Comparison of ENCODE assay signal across 24 cellular contexts in genomic region chr2:169285528-169285927, GRCh38.
DNase-seq lines count a peak whose midpoint lies in the region; ATAC-seq and TF ChIP-seq lines count a peak whose summit lies in the region.
"Had no signal": no experiment of that assay in that cellular context is flagged by ENCODE, and none has a peak within 500 bp of the region (broad histone marks: within the 10 kb centered on the region; RNA-seq: fewer than 3 reads in every experiment).

No MANE protein-coding gene starts in this region.

- H4K20me1 ChIP-seq in OCI-LY7 (ENCODE audit: insufficient read depth, low read length) = no peaks in the 10 kb centered on the region

- TF ChIP-seq POLR2A in breast epithelium (IDR thresholded peaks at IDR 0.05) = no peak

- peak; percentile 17 for DNase-seq in ELF-1 (ENCODE audit: low read depth, low spot score)
- DNase-seq in NCI-H2227 (lab: John Stamatoyannopoulos, UW; ENCODE audit: unreplicated experiment) = peak; percentile 56
- DNase-seq in globus pallidus (ENCODE audit: low spot score) = peak; percentile 58
- peak; percentile 63 for DNase-seq in pons (ENCODE audit: low spot score)
- DNase-seq in breast epithelium (ENCODE audit: low spot score in 2 of 2) = no peak
- DNase-seq in OCI-LY7 (ENCODE audit: low spot score) = no peak
- no peak for DNase-seq in naive thymus-derived CD8-positive, alpha-beta T cell
- DNase-seq in NCI-H1048 (lab: John Stamatoyannopoulos, UW) = no peak
- DNase-seq: activated CD4-positive, alpha-beta T cell treated with anti-CD3 and anti-CD28 coated beads, Interleukin-2, amount 50 U/mL, for 4 hours; activated CD8-positive, alpha-beta memory T cell treated with anti-CD3 and anti-CD28 coated beads, Interleukin-2, amount 50 U/mL, for 4 hours; CD4-positive, CD25-positive, alpha-beta regulatory T cell; GF-D8; left lung; NCI-H1417; NCI-H2081 treated with DMSO at 0.1 percent for 48 hours; NCI-H510A; stimulated activated CD4-positive, alpha-beta T cell treated with anti-CD3 and anti-CD28 coated beads, Interleukin-2, amount 100 ng/mL, for 24 hours; T-helper 9 cell had no signal

- no peak overlapping the region for H2AFZ ChIP-seq in OCI-LY7 (ENCODE audit: low read length)

- H3K9me3 ChIP-seq in breast epithelium (no peaks in the 10 kb centered on the region), OCI-LY7 (ENCODE audit: low read length) (no peaks in the 10 kb centered on the region)
- H3K9me3 ChIP-seq: left lung, prostate gland had no signal

- peaks cover 0 to 4% (median 0%) of the 10 kb centered on the region in 9 donors for H3K9me3 Mint-ChIP-seq in naive thymus-derived CD8-positive, alpha-beta T cell
- H3K9me3 Mint-ChIP-seq: activated T-helper 17 cell treated with anti-CD3 and anti-CD28 coated beads, Interleukin-2, amount 50 U/mL, for 72 hours; mesothelial cell of epicardium; nephron; stimulated activated effector memory CD8-positive, alpha-beta T cell treated with anti-CD3 and anti-CD28 coated beads, Interleukin-12 subunit alpha, Interleukin-12 subunit beta, amount 100 ng/mL, for 72 hours had no signal

- peaks cover 9 to 17% (median 10%) of the 10 kb centered on the region in 5 donors for H3K27me3 Mint-ChIP-seq in naive thymus-derived CD8-positive, alpha-beta T cell
- H3K27me3 Mint-ChIP-seq: CD4-positive, CD25-positive, alpha-beta regulatory T cell had no signal

- no peak overlapping the region for H3K27ac ChIP-seq in breast epithelium
- no peak overlapping the region for H3K27ac ChIP-seq in OCI-LY7 (ENCODE audit: low read depth, low read length, poor library complexity, severe bottlenecking)
- H3K27ac ChIP-seq: left lung, prostate gland had no signal

- H3K4me1 ChIP-seq in breast epithelium (no peaks in the 10 kb centered on the region), OCI-LY7 (ENCODE audit: insufficient read depth, low read length, poor library complexity, severe bottlenecking) (no peaks in the 10 kb centered on the region)
- H3K4me1 ChIP-seq: left lung, prostate gland had no signal

- H3K4me1 Mint-ChIP-seq in naive thymus-derived CD8-positive, alpha-beta T cell = no peaks in the 10 kb centered on the region
- H3K4me1 Mint-ChIP-seq: activated T-helper 17 cell treated with anti-CD3 and anti-CD28 coated beads, Interleukin-2, amount 50 U/mL, for 72 hours; CD4-positive, CD25-positive, alpha-beta regulatory T cell; nephron; stimulated activated effector memory CD8-positive, alpha-beta T cell treated with anti-CD3 and anti-CD28 coated beads, Interleukin-12 subunit alpha, Interleukin-12 subunit beta, amount 100 ng/mL, for 72 hours had no signal

- H3K36me3 Mint-ChIP-seq in naive thymus-derived CD8-positive, alpha-beta T cell = peaks cover 0 to 4% (median 2%) of the 10 kb centered on the region in 3 donors
- H3K36me3 Mint-ChIP-seq: CD4-positive, CD25-positive, alpha-beta regulatory T cell; stimulated activated effector memory CD8-positive, alpha-beta T cell treated with anti-CD3 and anti-CD28 coated beads, Interleukin-12 subunit alpha, Interleukin-12 subunit beta, amount 100 ng/mL, for 72 hours; WTC11 had no signal

- H3K4me2 ChIP-seq in OCI-LY7 (ENCODE audit: low read length) = no peak overlapping the region

- intact Hi-C loops in breast epithelium (cut with DNase I; ENCODE audit: low total_unique reads) = no loop called here
- intact Hi-C loops in OCI-LY7 (cut with micrococcal nuclease; ENCODE audit: unreplicated experiment) = no loop called here

- H3K4me3 Mint-ChIP-seq in naive thymus-derived CD8-positive, alpha-beta T cell = no peak overlapping the region
- H3K4me3 Mint-ChIP-seq: activated T-helper 17 cell treated with anti-CD3 and anti-CD28 coated beads, Interleukin-2, amount 50 U/mL, for 72 hours; CD4-positive, CD25-positive, alpha-beta regulatory T cell; mesothelial cell of epicardium; nephron; stimulated activated effector memory CD8-positive, alpha-beta T cell treated with anti-CD3 and anti-CD28 coated beads, Interleukin-12 subunit alpha, Interleukin-12 subunit beta, amount 100 ng/mL, for 72 hours; WTC11 had no signal

- no peak for ATAC-seq in naive thymus-derived CD8-positive, alpha-beta T cell
- ATAC-seq: activated T-helper 17 cell treated with anti-CD3 and anti-CD28 coated beads, Interleukin-2, amount 50 U/mL, for 72 hours; left lung; stimulated activated effector memory CD8-positive, alpha-beta T cell treated with anti-CD3 and anti-CD28 coated beads, Interleukin-12 subunit alpha, Interleukin-12 subunit beta, amount 100 ng/mL, for 72 hours; WTC11 had no signal

- no peaks in the 10 kb centered on the region for H3K27me3 ChIP-seq in breast epithelium
- H3K27me3 ChIP-seq: left lung had no signal

- POLR2A ChIA-PET in OCI-LY7 (lab: Charles Lee) = no interaction called here
- POLR2A ChIA-PET in naive thymus-derived CD8-positive, alpha-beta T cell (lab: Charles Lee) = no interaction called here

- TF ChIP-seq CTCF in breast epithelium (IDR thresholded peaks at IDR 0.05) = no peak
- TF ChIP-seq CTCF in OCI-LY7 (conservative IDR thresholded peaks at IDR 0.05; ENCODE audit: low read length) = no peak

- no peaks in the 10 kb centered on the region for H3K9me2 ChIP-seq in OCI-LY7 (ENCODE audit: insufficient read depth, low read length)

- H3K27ac Mint-ChIP-seq in naive thymus-derived CD8-positive, alpha-beta T cell = no peak overlapping the region
- H3K27ac Mint-ChIP-seq: activated T-helper 17 cell treated with anti-CD3 and anti-CD28 coated beads, Interleukin-2, amount 50 U/mL, for 72 hours; CD4-positive, CD25-positive, alpha-beta regulatory T cell; stimulated activated effector memory CD8-positive, alpha-beta T cell treated with anti-CD3 and anti-CD28 coated beads, Interleukin-12 subunit alpha, Interleukin-12 subunit beta, amount 100 ng/mL, for 72 hours; WTC11 had no signal

- no TSS peak for BruUV-seq in OCI-LY7 (replicated peaks; lab: Mats Ljungman, UMichigan)

- H3K4me3 ChIP-seq in breast epithelium = no peak overlapping the region
- H3K4me3 ChIP-seq in OCI-LY7 (ENCODE audit: low read depth, low read length, poor library complexity, severe bottlenecking) = no peak overlapping the region
- H3K4me3 ChIP-seq: left lung, prostate gland had no signal

- H3K79me2 ChIP-seq in OCI-LY7 (ENCODE audit: insufficient read depth, low read depth, low read length) = no peaks in the 10 kb centered on the region

- CTCF ChIA-PET in OCI-LY7 (lab: Charles Lee; ENCODE audit: unreplicated experiment) = no interaction called here

- no peaks in the 10 kb centered on the region for H3K36me3 ChIP-seq in breast epithelium
- H3K36me3 ChIP-seq in OCI-LY7 (ENCODE audit: insufficient read depth, low read length) = no peaks in the 10 kb centered on the region
- H3K36me3 ChIP-seq: left lung, prostate gland had no signal

Comparison
In these comparisons a context has a peak if more than half of its experiments do, and no peak if none do; other contexts are left out.
1. DNase-seq: peak in ELF-1 (single experiment), NCI-H2227 (single experiment), globus pallidus (single experiment) and pons (single experiment); none in breast epithelium (0 of 2), OCI-LY7 (single experiment), naive thymus-derived CD8-positive, alpha-beta T cell (0 of 10) and NCI-H1048 (single experiment).